8 cellular contexts compared by ENCODE assay signal in genomic region chr1:229624906-229625871, GRCh38. TPM values are rescaled to one million over a fixed set of nuclear protein-coding genes. Genes with fewer than 3 reads are reported as not detected.
DNase-seq lines count a peak whose midpoint lies in the region; ATAC-seq and TF ChIP-seq lines count a peak whose summit lies in the region.

No MANE protein-coding gene starts in this region.

- peak; percentile 19 for ATAC-seq in GM23338

- H3K4me3 ChIP-seq in GM23338: peak overlapping the region; percentile 100
- peak overlapping the region; percentile 85 for H3K4me3 ChIP-seq in LNCaP clone FGC (ENCODE audit: low read depth, low read length)
- H3K4me3 ChIP-seq in hepatocyte: peak overlapping the region; percentile 96
- H3K4me3 ChIP-seq in retinal pigment epithelial cell (ENCODE audit: low read length): peak overlapping the region; percentile 86

- peak; percentile 39 for DNase-seq in G401 (ENCODE audit: low spot score)
- DNase-seq in GM23338 (ENCODE audit: low spot score): peak; percentile 71
- peak; percentile 7 for DNase-seq in LNCaP clone FGC (ENCODE audit: low read depth)
- peak in 4 of 5 donors; percentile 25 to 51 (median 32) for DNase-seq in T-helper 1 cell
- peak in 41 of 58 donors; percentile 9 to 84 (median 53) for DNase-seq in anterior cingulate cortex (lab: John Stamatoyannopoulos, UW)
- DNase-seq in hepatocyte (ENCODE audit: low spot score): peak; percentile 86
- no peak for DNase-seq in retinal pigment epithelial cell (ENCODE audit: low read depth)
- no peak for DNase-seq in cortex of kidney (lab: John Stamatoyannopoulos, UW)

- TF ChIP-seq CTCF in GM23338 (conservative IDR thresholded peaks at IDR 0.05; ENCODE audit: low read depth in 2 of 2) (no peak), LNCaP clone FGC (IDR thresholded peaks at IDR 0.05; ENCODE audit: control insufficient read depth, extremely low read depth, insufficient read depth) (no peak), hepatocyte (IDR thresholded peaks at IDR 0.05; ENCODE audit: poor library complexity) (no peak), retinal pigment epithelial cell (conservative IDR thresholded peaks at IDR 0.05; ENCODE audit: low read depth, low read length) (no peak)

- H4K20me1 ChIP-seq in GM23338 (replicated peaks; ENCODE audit: insufficient read depth) (peaks cover 52% of the 10 kb centered on the region), hepatocyte (ENCODE audit: insufficient read depth, poor library complexity, severe bottlenecking) (peaks cover 31% of the 10 kb centered on the region)

- peak overlapping the region; percentile 83; the same call in 1 of the 2 replicates for H2AFZ ChIP-seq in GM23338
- peak overlapping the region; percentile 89 for H2AFZ ChIP-seq in hepatocyte

- peaks cover 20% of the 10 kb centered on the region for H3K4me1 ChIP-seq in GM23338 (ENCODE audit: insufficient read depth)
- peaks cover 21% of the 10 kb centered on the region for H3K4me1 ChIP-seq in hepatocyte (ENCODE audit: insufficient read depth)

- H3K9me3 ChIP-seq in hepatocyte (ENCODE audit: low read depth): no peaks in the 10 kb centered on the region

- H3K9me2 ChIP-seq in GM23338 (ENCODE audit: insufficient read depth) (no peaks in the 10 kb centered on the region), hepatocyte (replicated peaks; ENCODE audit: insufficient read depth) (no peaks in the 10 kb centered on the region)

- H3F3A ChIP-seq in GM23338 (replicated peaks; ENCODE audit: low read depth): 0 out of 2 replicates have a peak, but pooled peaks cover 8% of the 10 kb centered on the region

- 0 out of 2 replicates have a peak overlapping the region, but pooled peaks have one; percentile 73 for H3K27ac ChIP-seq in GM23338 (ENCODE audit: low read depth)
- H3K27ac ChIP-seq in hepatocyte: peak overlapping the region; percentile 99

- peak overlapping the region; percentile 99 for H3K4me3 Mint-ChIP-seq in GM23338

- peak overlapping the region; percentile 43; the same call in 1 of the 2 replicates for H3K27ac Mint-ChIP-seq in GM23338

- no peaks in the 10 kb centered on the region for H3K9me3 Mint-ChIP-seq in GM23338

- peaks cover 24% of the 10 kb centered on the region for H3K4me1 Mint-ChIP-seq in GM23338

- in situ Hi-C loops in G401 (cut with HindIII; ENCODE audit: low sequenced_read_pairs): no loop called here

- peaks cover 4% of the 10 kb centered on the region; the same call in 1 of the 2 replicates for H3K36me3 ChIP-seq in GM23338 (ENCODE audit: insufficient read depth)
- H3K36me3 ChIP-seq in hepatocyte (replicated peaks; ENCODE audit: insufficient read depth, low read depth): no peaks in the 10 kb centered on the region

- H3K4me2 ChIP-seq in GM23338 (peak overlapping the region; percentile 95), hepatocyte (peak overlapping the region; percentile 94)

- H3K79me2 ChIP-seq in GM23338 (replicated peaks; ENCODE audit: insufficient read depth) (peaks cover 91% of the 10 kb centered on the region), hepatocyte (peaks cover 86% of the 10 kb centered on the region)

- H3K36me3 Mint-ChIP-seq in GM23338 (ENCODE audit: low read depth): peaks cover 27% of the 10 kb centered on the region

- no peaks in the 10 kb centered on the region for H3K27me3 ChIP-seq in GM23338 (ENCODE audit: insufficient read depth)
- no peaks in the 10 kb centered on the region for H3K27me3 ChIP-seq in hepatocyte

- 3% methylated on average over 28 of the region's 86 CpGs for WGBS in hepatocyte (ENCODE audit: low lambda C conversion rate, missing lambda C conversion rate)

- peaks cover 14% of the 10 kb centered on the region for H3K27me3 Mint-ChIP-seq in GM23338 (ENCODE audit: insufficient read depth, low read depth, poor library complexity)

TF ChIP-seq in GM23338, 12 proteins besides CTCF, POLR2A, EP300 and RAD21 (continues in another document):
- TF ChIP-seq EZH2 (IDR thresholded peaks at IDR 0.05; ENCODE audit: low read depth, unreplicated experiment) (no peak), POLR2AphosphoS5 (IDR thresholded peaks at IDR 0.05; ENCODE audit: low read depth) (no peak), ETS1 (IDR thresholded peaks at IDR 0.05) (no peak), STAT1 (IDR thresholded peaks at IDR 0.05; ENCODE audit: unreplicated experiment) (no peak), JUNB (IDR thresholded peaks at IDR 0.05; ENCODE audit: unreplicated experiment) (no peak), ZNF331 (CRISPR knock-in tag; IDR thresholded peaks at IDR 0.05; ENCODE audit: low read depth) (no peak), ZNF114 (CRISPR knock-in tag; IDR thresholded peaks at IDR 0.05) (no peak), ZNF462 (CRISPR knock-in tag; IDR thresholded peaks at IDR 0.05) (no peak), CREB1 (CRISPR knock-in tag; IDR thresholded peaks at IDR 0.05; ENCODE audit: low read depth) (no peak), EZH2phosphoT487 (IDR thresholded peaks at IDR 0.05; ENCODE audit: unreplicated experiment) (no peak)

RNA-seq across cellular contexts. Expression of gene TAF5L, which starts 0.7 kb away (rescaled TPM):
- 15.3 and 23.0 TPM in 2 replicates for total RNA-seq in G401 (2014; rRNA removed; shearing (Covaris generic))
- 12.9 and 17.6 TPM in 2 replicates for total RNA-seq in GM23338 (2014; rRNA removed; shearing (Covaris generic))
- 4.5 and 5.6 TPM in 2 replicates for polyA plus RNA-seq in GM23338 (2016; fragmentation: Nextera tagmentation; extraction: Ambion mirVana)
- 13.0 and 14.4 TPM in 2 replicates for total RNA-seq in hepatocyte
- 5.4 and 6.8 TPM in 2 replicates for polyA plus RNA-seq in hepatocyte

RNA-seq across cellular contexts. Expression of gene URB2, which starts 0.9 kb away (rescaled TPM):
- 17.6 and 22.0 TPM in 2 replicates for total RNA-seq in G401 (2014; rRNA removed; shearing (Covaris generic))
- 42.6 and 44.3 TPM in 2 replicates for total RNA-seq in GM23338 (2014; rRNA removed; shearing (Covaris generic))
- 7.6 and 7.9 TPM in 2 replicates for polyA plus RNA-seq in GM23338 (2016; fragmentation: Nextera tagmentation; extraction: Ambion mirVana)
- total RNA-seq in hepatocyte: 7.2 and 12.4 TPM in 2 replicates
- polyA plus RNA-seq in hepatocyte: 3.0 and 4.6 TPM in 2 replicates

Comparison
In these comparisons a context has a peak if more than half of its experiments do, and no peak if none do; other contexts are left out.
1. DNase-seq: peak in G401 (single experiment), GM23338 (single experiment), LNCaP clone FGC (single experiment), T-helper 1 cell (4 of 5), anterior cingulate cortex (41 of 58) and hepatocyte (single experiment); none in retinal pigment epithelial cell (single experiment) and cortex of kidney (single experiment).
2. Peak in every context shown above with its lines, with median percentiles within 50 percentile points of each other: H3K4me3 ChIP-seq.